In the genomic region with DNA sequence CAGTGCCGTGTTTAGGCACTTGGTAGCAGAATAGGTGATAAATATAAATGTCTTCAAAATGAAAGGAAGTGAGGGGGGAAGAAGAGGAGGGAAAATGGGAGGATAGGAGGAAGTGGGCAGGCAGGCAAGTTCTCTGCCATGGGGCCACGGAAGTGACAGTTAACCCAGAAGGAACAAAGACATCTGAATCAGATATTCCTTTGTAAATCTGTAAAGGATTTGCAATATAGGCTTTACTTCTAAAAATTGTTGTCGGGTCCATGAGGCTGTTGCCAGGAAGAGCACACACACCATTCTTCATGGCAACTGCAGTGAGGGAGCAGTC, we compare ENCODE assay signal across 1 cellular context.
A peak's percentile ranks its signal among the peaks of the same experiment; 100 is the strongest.
TF ChIP-seq lines count a peak whose summit lies in the region.

No MANE protein-coding gene starts in this region.

TF ChIP-seq in GM12878, 131 proteins besides CTCF, POLR2A, EP300 and RAD21:
- TF ChIP-seq MYC (IDR thresholded peaks at IDR 0.05; ENCODE audit: insufficient read depth, insufficient read length, insufficient replicate concordance, low read length, severe bottlenecking) (no peak), IRF3 (IDR thresholded peaks at IDR 0.05) (no peak), GATAD2B (conservative IDR thresholded peaks at IDR 0.05; ENCODE audit: low read depth) (no peak), ETV6 (conservative IDR thresholded peaks at IDR 0.05 in 1 of 2, IDR thresholded peaks at IDR 0.05 in 1 of 2; ENCODE audit: borderline replicate concordance in 1 of 2, low read depth in 1 of 2) (peak in 1 of 2 experiments; percentile 27; a peak in 1 of 4 replicates), GABPA (IDR thresholded peaks at IDR 0.05; ENCODE audit: low read depth) (no peak), REST (IDR thresholded peaks at IDR 0.05; ENCODE audit: low read depth, low read length) (no peak)
- TF ChIP-seq, protein P1, sequence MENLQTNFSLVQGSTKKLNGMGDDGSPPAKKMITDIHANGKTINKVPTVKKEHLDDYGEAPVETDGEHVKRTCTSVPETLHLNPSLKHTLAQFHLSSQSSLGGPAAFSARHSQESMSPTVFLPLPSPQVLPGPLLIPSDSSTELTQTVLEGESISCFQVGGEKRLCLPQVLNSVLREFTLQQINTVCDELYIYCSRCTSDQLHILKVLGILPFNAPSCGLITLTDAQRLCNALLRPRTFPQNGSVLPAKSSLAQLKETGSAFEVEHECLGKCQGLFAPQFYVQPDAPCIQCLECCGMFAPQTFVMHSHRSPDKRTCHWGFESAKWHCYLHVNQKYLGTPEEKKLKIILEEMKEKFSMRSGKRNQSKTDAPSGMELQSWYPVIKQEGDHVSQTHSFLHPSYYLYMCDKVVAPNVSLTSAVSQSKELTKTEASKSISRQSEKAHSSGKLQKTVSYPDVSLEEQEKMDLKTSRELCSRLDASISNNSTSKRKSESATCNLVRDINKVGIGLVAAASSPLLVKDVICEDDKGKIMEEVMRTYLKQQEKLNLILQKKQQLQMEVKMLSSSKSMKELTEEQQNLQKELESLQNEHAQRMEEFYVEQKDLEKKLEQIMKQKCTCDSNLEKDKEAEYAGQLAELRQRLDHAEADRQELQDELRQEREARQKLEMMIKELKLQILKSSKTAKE (IDR thresholded peaks at IDR 0.05; ENCODE audit: low read depth, poor library complexity, severe bottlenecking), result no peak
